11 cellular contexts compared by ENCODE assay signal in genomic region chr11:72686639-72687215, GRCh38. TPM values are rescaled to one million over a fixed set of nuclear protein-coding genes. Genes with fewer than 3 reads are reported as not detected.
A peak's percentile ranks its signal among the peaks of the same experiment; 100 is the strongest.
DNase-seq lines count a peak whose midpoint lies in the region; ATAC-seq and TF ChIP-seq lines count a peak whose summit lies in the region.
"Had no signal": no experiment of that assay in that cellular context is flagged by ENCODE, and none has a peak within 500 bp of the region (broad histone marks: within the 10 kb centered on the region; RNA-seq: fewer than 3 reads in every experiment).

No MANE protein-coding gene starts in this region.

- H3K4me2 ChIP-seq in Karpas-422 (ENCODE audit: low read depth, low read length, poor library complexity, severe bottlenecking): no peak overlapping the region

- H3K9me3 ChIP-seq in right cardiac atrium (ENCODE audit: control insufficient read depth, low read length) (no peaks in the 10 kb centered on the region), stomach (no peaks in the 10 kb centered on the region), Karpas-422 (ENCODE audit: low read length) (no peaks in the 10 kb centered on the region)

- 48% methylated on average over 8 of the region's 8 CpGs for WGBS in right cardiac atrium
- WGBS in stomach, 5 donors: 80 to 91% (median 84%) methylated on average over 8 of the region's 8 CpGs

- peaks cover 33% of the 10 kb centered on the region for H3K4me1 Mint-ChIP-seq in activated T-cell treated with anti-CD3 and anti-CD28 coated beads, Interleukin-2, amount 50 U/mL, for 24 hours (ENCODE audit: low read depth)
- peaks cover 42% of the 10 kb centered on the region for H3K4me1 Mint-ChIP-seq in activated naive CD8-positive, alpha-beta T cell treated with anti-CD3 and anti-CD28 coated beads, Interleukin-2, amount 10 ng/mL, durations not matched to agents 7 days and 5 days

- H3K4me1 ChIP-seq in right cardiac atrium (ENCODE audit: control insufficient read depth, insufficient read depth, low read length) (peaks cover 3% of the 10 kb centered on the region), stomach (peaks cover 6 to 36% (median 12%) of the 10 kb centered on the region in 4 donors), Karpas-422 (ENCODE audit: low read length) (no peaks in the 10 kb centered on the region)

- peak overlapping the region; percentile 25 for H3K27ac ChIP-seq in right cardiac atrium (ENCODE audit: low read length)
- H3K27ac ChIP-seq in stomach: peak overlapping the region in 4 of 5 donors; percentile 13 to 71 (median 62)
- H3K27ac ChIP-seq in Karpas-422 (ENCODE audit: low read length): no peak overlapping the region

- POLR2A ChIA-PET in activated naive CD8-positive, alpha-beta T cell treated with anti-CD3 and anti-CD28 coated beads, Interleukin-2, amount 10 ng/mL, durations not matched to agents 7 days and 5 days (lab: Charles Lee): no interaction called here

- H3K4me3 Mint-ChIP-seq in activated T-cell treated with anti-CD3 and anti-CD28 coated beads, Interleukin-2, amount 50 U/mL, for 24 hours: no peak overlapping the region
- H3K4me3 Mint-ChIP-seq in activated naive CD8-positive, alpha-beta T cell treated with anti-CD3 and anti-CD28 coated beads, Interleukin-2, amount 10 ng/mL, durations not matched to agents 7 days and 5 days: peak overlapping the region; percentile 64

- no peak overlapping the region for H3K9ac ChIP-seq in Karpas-422 (ENCODE audit: low read length)

- intact Hi-C loops in right cardiac atrium (cut with DNase I) (loop anchor here in 2 of 4 donors (10.0 kb wide), 1 partner anchor 212 kb away; no protein-coding TSS in a partner anchor), stomach (cut with DNase I; ENCODE audit: low total_unique reads) (no loop called here)

- no peaks in the 10 kb centered on the region for H3K79me2 ChIP-seq in Karpas-422 (ENCODE audit: low read length)

- H3K27ac Mint-ChIP-seq in activated T-cell treated with anti-CD3 and anti-CD28 coated beads, Interleukin-2, amount 50 U/mL, for 24 hours: peak overlapping the region; percentile 76
- H3K27ac Mint-ChIP-seq in activated naive CD8-positive, alpha-beta T cell treated with anti-CD3 and anti-CD28 coated beads, Interleukin-2, amount 10 ng/mL, durations not matched to agents 7 days and 5 days: peak overlapping the region; percentile 66

- no peaks in the 10 kb centered on the region for H3K27me3 Mint-ChIP-seq in activated T-cell treated with anti-CD3 and anti-CD28 coated beads, Interleukin-2, amount 50 U/mL, for 24 hours
- H3K27me3 Mint-ChIP-seq in activated naive CD8-positive, alpha-beta T cell treated with anti-CD3 and anti-CD28 coated beads, Interleukin-2, amount 10 ng/mL, durations not matched to agents 7 days and 5 days: no peaks in the 10 kb centered on the region

- H2AFZ ChIP-seq in Karpas-422 (ENCODE audit: low read length): no peak overlapping the region

- no peak for TF ChIP-seq EP300 in stomach (IDR thresholded peaks at IDR 0.05)

- H3K4me3 ChIP-seq in right cardiac atrium (ENCODE audit: low read length) (no peak overlapping the region), stomach (no peak overlapping the region), Karpas-422 (ENCODE audit: low read length) (no peak overlapping the region)

- H3K27me3 ChIP-seq in right cardiac atrium (ENCODE audit: control insufficient read depth, insufficient read depth) (no peaks in the 10 kb centered on the region), stomach (no peaks in the 10 kb centered on the region), Karpas-422 (ENCODE audit: low read length) (no peaks in the 10 kb centered on the region)

- DNase-seq in activated T-cell treated with anti-CD3 and anti-CD28 coated beads, Interleukin-2, amount 50 U/mL, for 24 hours: no peak
- DNase-seq in activated T-cell treated with anti-CD3 and anti-CD28 coated beads, Interleukin-2, amount 50 U/mL, for 48 hours: no peak
- no peak for DNase-seq in activated naive CD8-positive, alpha-beta T cell treated with anti-CD3 and anti-CD28 coated beads, Interleukin-2, amount 10 ng/mL, durations not matched to agents 7 days and 5 days
- DNase-seq in right cardiac atrium (peak in 1 of 3 donors; percentile 61), stomach (no peak), SKM-1 (lab: John Stamatoyannopoulos, UW; ENCODE audit: unreplicated experiment) (no peak), RPMI8226 (no peak), Karpas-422 (no peak)
- DNase-seq: effector CD8-positive, alpha-beta T cell; NCI-H1694 treated with DMSO at 0.1 percent for 48 hours had no signal

- no peak for ATAC-seq in activated naive CD8-positive, alpha-beta T cell treated with anti-CD3 and anti-CD28 coated beads, Interleukin-2, amount 10 ng/mL, durations not matched to agents 7 days and 5 days (ENCODE audit: low read depth)
- ATAC-seq in right cardiac atrium: no peak

- peaks cover 72% of the 10 kb centered on the region for H3K36me3 Mint-ChIP-seq in activated T-cell treated with anti-CD3 and anti-CD28 coated beads, Interleukin-2, amount 50 U/mL, for 24 hours (ENCODE audit: low read depth)
- peaks cover 16% of the 10 kb centered on the region for H3K36me3 Mint-ChIP-seq in activated naive CD8-positive, alpha-beta T cell treated with anti-CD3 and anti-CD28 coated beads, Interleukin-2, amount 10 ng/mL, durations not matched to agents 7 days and 5 days

- no peaks in the 10 kb centered on the region for H3K9me3 Mint-ChIP-seq in activated T-cell treated with anti-CD3 and anti-CD28 coated beads, Interleukin-2, amount 50 U/mL, for 24 hours
- no peaks in the 10 kb centered on the region for H3K9me3 Mint-ChIP-seq in activated naive CD8-positive, alpha-beta T cell treated with anti-CD3 and anti-CD28 coated beads, Interleukin-2, amount 10 ng/mL, durations not matched to agents 7 days and 5 days

- no peaks in the 10 kb centered on the region for H3K9me2 ChIP-seq in Karpas-422 (replicated peaks; ENCODE audit: insufficient read depth, low read length)

- TF ChIP-seq POLR2A in stomach (IDR thresholded peaks at IDR 0.05): no peak

- TF ChIP-seq CTCF in stomach (IDR thresholded peaks at IDR 0.05): no peak

- H3K36me3 ChIP-seq in stomach (peaks cover 33 to 90% (median 83%) of the 10 kb centered on the region in 4 donors), Karpas-422 (ENCODE audit: insufficient read depth, low read length) (peaks cover 13% of the 10 kb centered on the region)

- H4K20me1 ChIP-seq in Karpas-422 (ENCODE audit: insufficient read depth, low read depth, low read length): peaks cover 32% of the 10 kb centered on the region

RNA-seq across cellular contexts. Expression of gene PDE2A, which starts 12.5 kb away (rescaled TPM):
- total RNA-seq in activated naive CD8-positive, alpha-beta T cell treated with anti-CD3 and anti-CD28 coated beads, Interleukin-2, amount 10 ng/mL, durations not matched to agents 7 days and 5 days: under 1 TPM in 1 of 2 experiments, not detected in 1; 0.83 TPM
- total RNA-seq in right cardiac atrium: 10 to 100 TPM; 32.1 to 43.9 (median 37.0) TPM
- polyA plus RNA-seq in right cardiac atrium: 43.1 TPM
- 100 to 1,000 TPM in 2 of 5 donors, 10 to 100 TPM in 2, 1 to 10 TPM in 1; 3.5 to 548 (median 35.8) TPM for total RNA-seq in stomach
- 10 to 100 TPM in 2 of 3 donors, 1 to 10 TPM in 1; 4.7 to 17.8 (median 14.1) TPM for polyA plus RNA-seq in stomach
- 1.8 and 10.4 TPM in 2 replicates for total RNA-seq in Karpas-422 (2014; rRNA removed; shearing (Covaris generic); ENCODE audit: low replicate concordance)
- total RNA-seq: G401 had no signal
